Comparison of ENCODE assay signal across 8 cellular contexts in genomic region chr7:131859162-131859821, GRCh38.
DNase-seq lines count a peak whose midpoint lies in the region; ATAC-seq and TF ChIP-seq lines count a peak whose summit lies in the region.

No MANE protein-coding gene starts in this region.

- no peak overlapping the region for H3K27ac ChIP-seq in ACC112 (ENCODE audit: low read depth, low read length)

- H3K36me3 ChIP-seq in ACC112 (ENCODE audit: insufficient read depth, low read length): no peaks in the 10 kb centered on the region
- no peaks in the 10 kb centered on the region for H3K36me3 ChIP-seq in mucosa of descending colon (ENCODE audit: low read depth)

- H3K79me2 ChIP-seq in ACC112 (ENCODE audit: control insufficient read depth, insufficient read depth, low read length, unreplicated experiment): no peaks in the 10 kb centered on the region

- no peak overlapping the region for H2AFZ ChIP-seq in ACC112 (ENCODE audit: low read length, unreplicated experiment)

- H3K27me3 ChIP-seq in ACC112 (ENCODE audit: insufficient read depth, low read length): no peaks in the 10 kb centered on the region

- ATAC-seq in HG02870 (IDR thresholded peaks at IDR 0.05; ENCODE audit: unreplicated experiment): peak; percentile 94
- ATAC-seq in mucosa of descending colon: peak; percentile 95

- H3K9me3 ChIP-seq in mucosa of descending colon: peaks cover 4% of the 10 kb centered on the region

- H3K4me1 ChIP-seq in ACC112 (ENCODE audit: control insufficient read depth, insufficient read depth, low read length, unreplicated experiment): peaks cover 5% of the 10 kb centered on the region
- H3K4me1 ChIP-seq in mucosa of descending colon (ENCODE audit: low read depth): no peaks in the 10 kb centered on the region

- TF ChIP-seq CTCF in GM12874 (IDR thresholded peaks at IDR 0.05; ENCODE audit: insufficient read depth, low read depth, low read length) (peak; percentile 89), epithelial cell of proximal tubule (conservative IDR thresholded peaks at IDR 0.05; ENCODE audit: low read depth, low read length) (peak; percentile 98), mucosa of descending colon (IDR thresholded peaks at IDR 0.05) (peak; percentile 59)

- DNase-seq in NCI-H2227 (lab: John Stamatoyannopoulos, UW; ENCODE audit: unreplicated experiment) (peak; percentile 81), epithelial cell of proximal tubule (ENCODE audit: low read depth) (peak; percentile 49), mucosa of descending colon (peak in 2 of 3 donors; percentile 70 to 80)
- peak; percentile 2 to 11 for DNase-seq in activated CD4-positive, alpha-beta T cell treated with anti-CD3 and anti-CD28 coated beads, Interleukin-2, amount 50 U/mL, for 4 hours
- peak; percentile 6 for DNase-seq in stimulated activated naive CD4-positive, alpha-beta T cell treated with Interleukin-2 at 50 U/mL for 16 hours (lab: John Stamatoyannopoulos, UW)

- H3K4me3 ChIP-seq in ACC112 (ENCODE audit: low read depth, low read length) (0 out of 2 replicates have a peak overlapping the region, but pooled peaks have one; percentile 34), epithelial cell of proximal tubule (ENCODE audit: low read depth, low read length) (no peak overlapping the region), mucosa of descending colon (no peak overlapping the region)

- intact Hi-C loops in mucosa of descending colon (cut with DNase I, micrococcal nuclease): no loop called here

Comparison
In these comparisons a context has a peak if more than half of its experiments do, and no peak if none do; other contexts are left out.
1. DNase-seq: peak in every context shown above with its lines; median percentile 81 in NCI-H2227; 75 in mucosa of descending colon; 49 in epithelial cell of proximal tubule; 6 in activated CD4-positive, alpha-beta T cell treated with anti-CD3 and anti-CD28 coated beads, Interleukin-2, amount 50 U/mL, for 4 hours; 6 in stimulated activated naive CD4-positive, alpha-beta T cell treated with Interleukin-2 at 50 U/mL for 16 hours.